Comparison of ENCODE assay signal across 24 cellular contexts in genomic region chr22:45071618-45072017, GRCh38.
DNase-seq lines count a peak whose midpoint lies in the region; ATAC-seq, FAIRE-seq and TF ChIP-seq lines count a peak whose summit lies in the region.
"Had no signal": no experiment of that assay in that cellular context is flagged by ENCODE, and none has a peak within 500 bp of the region (broad histone marks: within the 10 kb centered on the region; RNA-seq: fewer than 3 reads in every experiment).

No MANE protein-coding gene starts in this region.

- H3K4me2 ChIP-seq in DND-41 (ENCODE audit: insufficient read depth, low read length) (peak overlapping the region; percentile 5; the same call in 1 of the 2 replicates), H1 (ENCODE audit: insufficient read depth in 1 of 2, low read depth in 2 of 2, low read length in 2 of 2) (peak overlapping the region; percentile 33 to 50; a peak in 3 of 4 replicates)

- TF ChIP-seq CTCF in DND-41 (IDR thresholded peaks at IDR 0.05; ENCODE audit: borderline replicate concordance, extremely low read depth, low read length, poor library complexity, severe bottlenecking) (no peak), H1 (IDR thresholded peaks at IDR 0.05; ENCODE audit: control extremely low read depth in 1 of 3, insufficient read depth in 1 of 3, low read depth in 1 of 3, low read length in 3 of 3) (no peak)

- H2BK120ac ChIP-seq in H1 (replicated peaks; ENCODE audit: low read depth, low read length): peak overlapping the region; percentile 52

- H3K14ac ChIP-seq in H1 (ENCODE audit: insufficient read length): no peak overlapping the region

- H3K4ac ChIP-seq in H1 (replicated peaks; ENCODE audit: insufficient read length, low read depth, low read length): peak overlapping the region; percentile 74

- no peak for TF ChIP-seq RAD21 in H1 (IDR thresholded peaks at IDR 0.05 in 1 of 2, conservative IDR thresholded peaks at IDR 0.05 in 1 of 2; ENCODE audit: low read depth in 2 of 2, low read length in 2 of 2)

- H2AFZ ChIP-seq in DND-41 (ENCODE audit: low read depth, low read length): no peak overlapping the region
- no peak overlapping the region for H2AFZ ChIP-seq in H1 (ENCODE audit: low read length)

- ATAC-seq in DND-41 (ENCODE audit: insufficient read depth, low read depth): peak; percentile 65
- ATAC-seq: activated CD4-positive, alpha-beta T cell treated with anti-CD3 and anti-CD28 coated beads for 36 hours; activated CD8-positive, alpha-beta T cell treated with anti-CD3 and anti-CD28 coated beads, Interleukin-2, amount 10 ng/mL, durations not matched to agents 7 days and 5 days; gastrocnemius medialis; K562 had no signal

- peak overlapping the region; percentile 95; the same call in 1 of the 2 replicates for H2BK15ac ChIP-seq in H1 (ENCODE audit: low read length)

- H3K27me3 ChIP-seq in DND-41 (ENCODE audit: insufficient read depth, low read length, poor library complexity) (no peaks in the 10 kb centered on the region), HUES6 (ENCODE audit: control insufficient read depth, insufficient read depth, low read length) (peaks cover 15% of the 10 kb centered on the region; the same call in 1 of the 2 replicates), H1 (replicated peaks in 1 of 4; ENCODE audit: control insufficient read depth in 3 of 4, extremely low read depth in 1 of 4, insufficient read depth in 3 of 4, low read length in 3 of 4) (no peaks in the 10 kb centered on the region; a peak in 2 of 7 replicates)
- H3K27me3 ChIP-seq: brain microvascular endothelial cell, Peyer's patch, right atrium auricular region had no signal

- H3K18ac ChIP-seq in H1 (ENCODE audit: extremely low read depth, low read length): peak overlapping the region; percentile 19

- peaks cover 2% of the 10 kb centered on the region; the same call in 1 of the 2 replicates for H3K23me2 ChIP-seq in H1 (ENCODE audit: low read depth, low read length)

- no peak for FAIRE-seq in H1 (lab: Jason Lieb, UNC)
- FAIRE-seq: endometrium, GM12891, K562, small intestine had no signal

- peak overlapping the region; percentile 56 for H4K91ac ChIP-seq in H1 (replicated peaks; ENCODE audit: insufficient read length, low read length)

- peak overlapping the region; percentile 10; the same call in 1 of the 2 replicates for H2BK5ac ChIP-seq in H1 (ENCODE audit: low read depth, low read length)

- no peak overlapping the region for H3K23ac ChIP-seq in H1 (ENCODE audit: insufficient read length)

- H4K20me1 ChIP-seq in DND-41 (ENCODE audit: insufficient read depth, low read length): no peaks in the 10 kb centered on the region
- no peaks in the 10 kb centered on the region for H4K20me1 ChIP-seq in H1 (replicated peaks in 1 of 2; ENCODE audit: control insufficient read depth in 1 of 2, insufficient read depth in 2 of 2, low read length in 2 of 2)

- DNase-seq in DND-41 (peak; percentile 31), H1 (ENCODE audit: low read depth in 1 of 2, low spot score in 2 of 2) (no peak), myocyte (ENCODE audit: low read depth) (peak; percentile 43), SIG-M5 (lab: John Stamatoyannopoulos, UW) (no peak), NCI-H1105 treated with DMSO at 0.1 percent for 48 hours (lab: John Stamatoyannopoulos, UW) (no peak), GF-D8 (lab: John Stamatoyannopoulos, UW) (no peak)
- DNase-seq: activated CD8-positive, alpha-beta T cell treated with anti-CD3 and anti-CD28 coated beads, Interleukin-2, amount 10 ng/mL, durations not matched to agents 7 days and 5 days; CD4-positive, alpha-beta memory T cell; cerebellar nuclear complex; gastrocnemius medialis; NCI-H1105; NCI-H2029; Peyer's patch; SHP77 treated with DMSO at 0.1 percent for 48 hours; small intestine; stimulated activated naive CD4-positive, alpha-beta T cell treated with Interleukin-2 at 50 U/mL for 16 hours had no signal

- H4K8ac ChIP-seq in H1 (ENCODE audit: extremely low read depth, insufficient read depth, low read length): peak overlapping the region; percentile 9; the same call in 1 of the 2 replicates

- H3K9ac ChIP-seq in DND-41 (ENCODE audit: low read depth, low read length) (no peak overlapping the region), HUES6 (ENCODE audit: low read length) (no peak overlapping the region), H1 (replicated peaks in 1 of 4; ENCODE audit: extremely low read depth in 1 of 4, low read depth in 3 of 4, low read length in 3 of 4) (no peak overlapping the region)

- TF ChIP-seq EP300 in H1 (IDR thresholded peaks at IDR 0.05; ENCODE audit: borderline replicate concordance in 1 of 2, low read depth in 2 of 2, low read length in 2 of 2): no peak

- 0 out of 2 replicates have a peak, but pooled peaks cover 2% of the 10 kb centered on the region for H3K79me1 ChIP-seq in H1 (ENCODE audit: low read depth, low read length)

- POLR2A ChIA-PET in H1 (lab: Charles Lee; ENCODE audit: partially characterized antibody): interaction anchor here (0.9 to 1.0 kb wide), 2 partner anchors 12 to 255 kb away, joined by 3 read pairs; no protein-coding TSS in a partner anchor

- H3K4me3 ChIP-seq in DND-41 (ENCODE audit: low read depth in 1 of 2, low read length in 2 of 2): no peak overlapping the region
- peak overlapping the region; percentile 30 for H3K4me3 ChIP-seq in HUES6 (ENCODE audit: low read depth, low read length)
- H3K4me3 ChIP-seq in H1 (ENCODE audit: extremely low read depth in 1 of 4, insufficient read depth in 2 of 4, low read depth in 3 of 4, low read length in 4 of 4): peak overlapping the region in 1 of 4 experiments; percentile 39; a peak in 1 of 8 replicates
- H3K4me3 ChIP-seq: gastrocnemius medialis, K562, Peyer's patch, right atrium auricular region had no signal

- peak overlapping the region; percentile 72; the same call in 1 of the 2 replicates for H2BK20ac ChIP-seq in H1 (ENCODE audit: low read length)

- peak overlapping the region; percentile 72; the same call in 1 of the 2 replicates for H2BK12ac ChIP-seq in H1 (ENCODE audit: low read depth, low read length)

- no peak overlapping the region for H3K27ac ChIP-seq in DND-41 (ENCODE audit: low read length)
- H3K27ac ChIP-seq in HUES6 (ENCODE audit: low read depth, low read length): no peak overlapping the region
- no peak overlapping the region for H3K27ac ChIP-seq in H1 (ENCODE audit: low read depth, low read length)
- H3K27ac ChIP-seq: brain microvascular endothelial cell, gastrocnemius medialis, Peyer's patch, right atrium auricular region, VCaP had no signal

- no peaks in the 10 kb centered on the region for H3K9me3 ChIP-seq in DND-41 (ENCODE audit: insufficient read depth, low read length, severe bottlenecking)
- H3K9me3 ChIP-seq in HUES6 (ENCODE audit: control insufficient read depth, insufficient read depth, low read depth, low read length): peaks cover 15% of the 10 kb centered on the region
- H3K9me3 ChIP-seq in H1 (ENCODE audit: insufficient read depth in 2 of 2, low read depth in 1 of 2, low read length in 1 of 2): no peaks in the 10 kb centered on the region; a peak in 1 of 4 replicates
- H3K9me3 ChIP-seq: gastrocnemius medialis, Peyer's patch, right atrium auricular region had no signal

- CTCF ChIA-PET in H1 (lab: Charles Lee; ENCODE audit: partially characterized antibody): interaction anchor here (0.9 kb wide), 1 partner anchor 25 kb away, joined by 3 read pairs; no protein-coding TSS in a partner anchor

- H4K5ac ChIP-seq in H1 (ENCODE audit: insufficient read length, low read depth, low read length): no peak overlapping the region

- H3K36me3 ChIP-seq in DND-41 (ENCODE audit: insufficient read depth, low read length) (no peaks in the 10 kb centered on the region), HUES6 (ENCODE audit: control insufficient read depth, insufficient read depth, low read length) (no peaks in the 10 kb centered on the region), H1 (ENCODE audit: control insufficient read depth in 2 of 4, insufficient read depth in 4 of 4, low read length in 3 of 4) (no peaks in the 10 kb centered on the region)
- H3K36me3 ChIP-seq: brain microvascular endothelial cell, gastrocnemius medialis, Peyer's patch, right atrium auricular region had no signal

- no peak for TF ChIP-seq POLR2A in H1 (IDR thresholded peaks at IDR 0.05; ENCODE audit: control extremely low read depth in 1 of 2, low read depth in 2 of 2, low read length in 2 of 2)

- H2AK5ac ChIP-seq in H1 (ENCODE audit: low read depth, low read length): peak overlapping the region; percentile 80; the same call in 1 of the 2 replicates

- H3K4me1 ChIP-seq in DND-41 (ENCODE audit: insufficient read depth, low read length) (peaks cover 11% of the 10 kb centered on the region), HUES6 (ENCODE audit: control insufficient read depth, insufficient read depth, low read length) (peaks cover 23% of the 10 kb centered on the region), H1 (replicated peaks in 1 of 4; ENCODE audit: control insufficient read depth in 3 of 4, insufficient read depth in 4 of 4, low read length in 3 of 4) (peaks cover 8 to 17% (median 12%) of the 10 kb centered on the region in 4 experiments)
- H3K4me1 ChIP-seq: gastrocnemius medialis, Peyer's patch, right atrium auricular region had no signal

- H3K79me2 ChIP-seq in DND-41 (ENCODE audit: insufficient read depth, low read length) (no peaks in the 10 kb centered on the region), H1 (ENCODE audit: control insufficient read depth in 1 of 2, insufficient read depth in 2 of 2, low read length in 2 of 2) (no peaks in the 10 kb centered on the region)

- 67% methylated on average over 9 of the region's 9 CpGs; no CpG with 5 or more reads in 1 of the 2 experiments for WGBS in H1 (ENCODE audit: extremely low coverage in 1 of 2, insufficient coverage in 1 of 2, insufficient read length in 1 of 2, insufficient replicate concordance in 2 of 2, low coverage in 1 of 2, low lambda C conversion rate in 2 of 2, missing lambda C conversion rate in 1 of 2), 2 experiments

- no peak overlapping the region for H3K56ac ChIP-seq in H1 (replicated peaks; ENCODE audit: insufficient read length, low read depth, low read length)

TF ChIP-seq in H1, 55 proteins besides CTCF, POLR2A, EP300 and RAD21 (continues in another document):
- TF ChIP-seq POU5F1 (IDR thresholded peaks at IDR 0.05; ENCODE audit: low read depth, low read length): no peak
- TF ChIP-seq SIRT6 (IDR thresholded peaks at IDR 0.05; ENCODE audit: low read length): no peak
- TF ChIP-seq SP4 (IDR thresholded peaks at IDR 0.05; ENCODE audit: low read length): no peak
- no peak for TF ChIP-seq GTF2F1 (IDR thresholded peaks at IDR 0.05; ENCODE audit: borderline replicate concordance, low read depth, low read length)
- TF ChIP-seq FOSL1 (IDR thresholded peaks at IDR 0.05; ENCODE audit: insufficient read depth, low read depth, low read length): no peak
- no peak for TF ChIP-seq HDAC6 (IDR thresholded peaks at IDR 0.05; ENCODE audit: low read depth, low read length)
- TF ChIP-seq CTBP2 (IDR thresholded peaks at IDR 0.05; ENCODE audit: borderline replicate concordance, insufficient read depth, insufficient read length, low read length): no peak
- no peak for TF ChIP-seq TCF12 (IDR thresholded peaks at IDR 0.05; ENCODE audit: low read depth, low read length)

Comparison
In these comparisons a context has a peak if more than half of its experiments do, and no peak if none do; other contexts are left out.
1. DNase-seq: peak in DND-41 (single experiment) and myocyte (single experiment); none in H1 (0 of 2), SIG-M5 (single experiment), NCI-H1105 treated with DMSO at 0.1 percent for 48 hours (single experiment) and GF-D8 (single experiment).